ENCODE assay signal across 17 cellular contexts in genomic region chr15:67770098-67770628, GRCh38. TPM values are rescaled to one million over a fixed set of nuclear protein-coding genes. Genes with fewer than 3 reads are reported as not detected.
A peak's percentile ranks its signal among the peaks of the same experiment; 100 is the strongest.
DNase-seq lines count a peak whose midpoint lies in the region; ATAC-seq and TF ChIP-seq lines count a peak whose summit lies in the region.
"Had no signal": no experiment of that assay in that cellular context is flagged by ENCODE, and none has a peak within 500 bp of the region (broad histone marks: within the 10 kb centered on the region; RNA-seq: fewer than 3 reads in every experiment).

No MANE protein-coding gene starts in this region.

- H3K79me1 ChIP-seq in mesenchymal stem cell (replicated peaks; ENCODE audit: low read length, poor library complexity, severe bottlenecking): no peaks in the 10 kb centered on the region

- H2BK15ac ChIP-seq in mesenchymal stem cell (ENCODE audit: low read depth, poor library complexity, severe bottlenecking): no peak overlapping the region

- H3K27ac ChIP-seq in mesenchymal stem cell (ENCODE audit: low read length, poor library complexity, severe bottlenecking): no peak overlapping the region

- H3K9me3 ChIP-seq in Loucy (ENCODE audit: insufficient read depth, low read depth, low read length) (no peaks in the 10 kb centered on the region), mesenchymal stem cell (ENCODE audit: control insufficient read depth, low read length) (no peaks in the 10 kb centered on the region)

- H4K8ac ChIP-seq in mesenchymal stem cell (ENCODE audit: low read length): peak overlapping the region; percentile 23

- H3K27me3 ChIP-seq in Loucy (ENCODE audit: insufficient read depth, low read length, poor library complexity, severe bottlenecking): no peaks in the 10 kb centered on the region
- no peaks in the 10 kb centered on the region for H3K27me3 ChIP-seq in mesenchymal stem cell (ENCODE audit: control insufficient read depth in 1 of 2, insufficient read depth in 1 of 2, low read length in 2 of 2)

- H3K4me1 Mint-ChIP-seq in WTC11: peaks cover 62% of the 10 kb centered on the region
- H3K4me1 Mint-ChIP-seq: CD4-positive, alpha-beta memory T cell had no signal

- no peak overlapping the region for H2BK120ac ChIP-seq in mesenchymal stem cell (ENCODE audit: low read depth, low read length)

- H4K91ac ChIP-seq in mesenchymal stem cell (ENCODE audit: low read length): no peak overlapping the region

- peaks cover 57% of the 10 kb centered on the region for H3K4me1 ChIP-seq in Loucy (ENCODE audit: insufficient read depth, low read length, poor library complexity, severe bottlenecking)
- peaks cover 2% of the 10 kb centered on the region for H3K4me1 ChIP-seq in mesenchymal stem cell (ENCODE audit: control insufficient read depth, insufficient read depth, low read depth, low read length)

- H2BK5ac ChIP-seq in mesenchymal stem cell (ENCODE audit: low read depth, low read length, poor library complexity, severe bottlenecking): no peak overlapping the region

- peaks cover 12% of the 10 kb centered on the region; the same call in 1 of the 2 replicates for H3F3A ChIP-seq in Loucy (ENCODE audit: low read depth)

- DNase-seq in WTC11 (ENCODE audit: low spot score): no peak
- no peak for DNase-seq in mesenchymal stem cell
- DNase-seq in activated effector memory CD4-positive, alpha-beta T cell treated with Interleukin-2 at 50 U/mL for 16 hours: no peak
- DNase-seq: C1 segment of cervical spinal cord; Calu3; CD4-positive, alpha-beta memory T cell; COR-L47; DMS53; DMS79 treated with DMSO at 0.1 percent for 48 hours; GF-D8; H7; HCEC 1CT had no signal

- H2AK5ac ChIP-seq in mesenchymal stem cell (ENCODE audit: low read length, severe bottlenecking): no peak overlapping the region

- no peak overlapping the region for H3K23ac ChIP-seq in mesenchymal stem cell (ENCODE audit: low read length in 2 of 2)

- no peaks in the 10 kb centered on the region for H3K9me3 Mint-ChIP-seq in WTC11
- H3K9me3 Mint-ChIP-seq: CD4-positive, alpha-beta memory T cell had no signal

- WGBS in mesenchymal stem cell: 74% methylated on average over 3 of the region's 4 CpGs

- no peak overlapping the region for H3K18ac ChIP-seq in mesenchymal stem cell (ENCODE audit: low read depth in 1 of 2, low read length in 2 of 2)

- H2BK12ac ChIP-seq in mesenchymal stem cell (ENCODE audit: low read length in 2 of 2): peak overlapping the region in 1 of 2 experiments; percentile 2

- no peak overlapping the region for H3K14ac ChIP-seq in mesenchymal stem cell (ENCODE audit: low read length in 2 of 2)

- no peaks in the 10 kb centered on the region for H3K79me2 ChIP-seq in Loucy (ENCODE audit: insufficient read depth, low read length)

- no peaks in the 10 kb centered on the region for H4K20me1 ChIP-seq in Loucy (ENCODE audit: insufficient read depth, low read length, poor library complexity, severe bottlenecking)

- H3K4ac ChIP-seq in mesenchymal stem cell (ENCODE audit: low read depth in 1 of 2, low read length in 2 of 2): no peak overlapping the region

- H2AFZ ChIP-seq in Loucy (ENCODE audit: low read length) (no peak overlapping the region), mesenchymal stem cell (ENCODE audit: low read depth, low read length) (no peak overlapping the region)

- H3K27ac Mint-ChIP-seq in WTC11: 0 out of 2 replicates have a peak overlapping the region, but pooled peaks have one; percentile 58
- H3K27ac Mint-ChIP-seq: CD4-positive, alpha-beta memory T cell had no signal

- H3K4me2 ChIP-seq in Loucy (ENCODE audit: low read depth, low read length, poor library complexity, severe bottlenecking) (no peak overlapping the region), mesenchymal stem cell (ENCODE audit: low read length, poor library complexity, severe bottlenecking) (no peak overlapping the region)

- CTCF ChIA-PET in WTC11 (lab: Charles Lee): no interaction called here

- no peak for TF ChIP-seq CTCF in Loucy (conservative IDR thresholded peaks at IDR 0.05; ENCODE audit: low read length)
- TF ChIP-seq CTCF in WTC11 (IDR thresholded peaks at IDR 0.05): no peak

- peak overlapping the region; percentile 66 for H3K9ac ChIP-seq in Loucy (ENCODE audit: low read depth, low read length, poor library complexity, severe bottlenecking)
- H3K9ac ChIP-seq in mesenchymal stem cell (ENCODE audit: low read length): no peak overlapping the region

- H3K4me3 ChIP-seq in Loucy (ENCODE audit: low read length, poor library complexity, severe bottlenecking): no peak overlapping the region
- H3K4me3 ChIP-seq in mesenchymal stem cell (ENCODE audit: insufficient read depth in 1 of 2, low read depth in 1 of 2, low read length in 2 of 2): no peak overlapping the region

- no peak for ATAC-seq in WTC11
- no peak for ATAC-seq in HG02678 (IDR thresholded peaks at IDR 0.05; ENCODE audit: unreplicated experiment)
- no peak for ATAC-seq in GM19397 (IDR thresholded peaks at IDR 0.05; ENCODE audit: unreplicated experiment)

- no peaks in the 10 kb centered on the region for H3K36me3 Mint-ChIP-seq in WTC11

- H3K27me3 Mint-ChIP-seq in WTC11 (ENCODE audit: low read depth): no peaks in the 10 kb centered on the region
- H3K27me3 Mint-ChIP-seq: CD4-positive, alpha-beta memory T cell had no signal

- H3K36me3 ChIP-seq in Loucy (ENCODE audit: insufficient read depth, low read length) (no peaks in the 10 kb centered on the region; the same call in 1 of the 2 replicates), mesenchymal stem cell (ENCODE audit: control insufficient read depth in 1 of 2, insufficient read depth in 2 of 2, low read depth in 1 of 2, low read length in 2 of 2) (peaks cover 0 to 4% of the 10 kb centered on the region in 2 experiments)

- H3K9me2 ChIP-seq in Loucy (replicated peaks; ENCODE audit: low read depth, low read length): no peaks in the 10 kb centered on the region

- no peak overlapping the region for H3K4me3 Mint-ChIP-seq in WTC11
- H3K4me3 Mint-ChIP-seq: CD4-positive, alpha-beta memory T cell had no signal

- POLR2A ChIA-PET in WTC11 (lab: Charles Lee): no interaction called here

TF ChIP-seq in WTC11, 78 proteins besides CTCF, POLR2A, EP300 and RAD21:
- TF ChIP-seq NFE2L1 (CRISPR knock-in tag; IDR thresholded peaks at IDR 0.05) (no peak), ZNF317 (CRISPR knock-in tag; IDR thresholded peaks at IDR 0.05; ENCODE audit: borderline replicate concordance, low read depth) (no peak), AFF4 (CRISPR knock-in tag; IDR thresholded peaks at IDR 0.05; ENCODE audit: borderline replicate concordance) (no peak), ZNF263 (CRISPR knock-in tag; IDR thresholded peaks at IDR 0.05; ENCODE audit: low read depth) (no peak)

RNA-seq across cellular contexts. Expression of gene SKOR1, which starts 55.1 kb away (rescaled TPM):
- total RNA-seq in WTC11 (2021): 0.09 to 0.22 TPM (median 0.11 TPM) in 3 replicates
- polyA plus RNA-seq in mesenchymal stem cell (2013, experiment 1 of 2): 0.06 TPM
- polyA plus RNA-seq in mesenchymal stem cell (2013, experiment 2 of 2): 0.08 TPM
- total RNA-seq: A172, Daoy, H7 had no signal
